ENCODE assay signal across 8 cellular contexts in genomic region chr14:99605299-99605961, GRCh38. TPM values are rescaled to one million over a fixed set of nuclear protein-coding genes. Genes with fewer than 3 reads are reported as not detected.
DNase-seq lines count a peak whose midpoint lies in the region; ATAC-seq, FAIRE-seq and TF ChIP-seq lines count a peak whose summit lies in the region.

No MANE protein-coding gene starts in this region.

- H3K4me3 ChIP-seq in A549 (peak overlapping the region; percentile 81), left ventricle myocardium inferior (peak overlapping the region; percentile 88), aorta (ENCODE audit: low read length in 2 of 2) (peak overlapping the region; percentile 74)

- no peak for TF ChIP-seq POLR2A in A549 (IDR thresholded peaks at IDR 0.05; ENCODE audit: low read length)

- TF ChIP-seq CTCF in A549 (IDR thresholded peaks at IDR 0.05) (no peak), left ventricle myocardium inferior (IDR thresholded peaks at IDR 0.05; ENCODE audit: borderline replicate concordance) (peak; percentile 6)

- CTCF ChIA-PET in A549 (lab: Yijun Ruan, JAX) = interaction anchor here (0.5 to 11.6 kb wide), 18 partner anchors 8 to 281 kb away, joined by 3 to 96 read pairs (median 4); no protein-coding TSS in a partner anchor

- H3K4me1 ChIP-seq in A549 (peaks cover 38% of the 10 kb centered on the region), left ventricle myocardium inferior (peaks cover 50% of the 10 kb centered on the region), aorta (ENCODE audit: control insufficient read depth in 1 of 2, insufficient read depth in 2 of 2, low read length in 2 of 2) (no peaks in the 10 kb centered on the region)

- no peaks in the 10 kb centered on the region for H3K36me3 ChIP-seq in left ventricle myocardium inferior
- H3K36me3 ChIP-seq in aorta (ENCODE audit: control insufficient read depth in 1 of 2, insufficient read depth in 2 of 2, low read length in 1 of 2) = no peaks in the 10 kb centered on the region

- WGBS in A549 (ENCODE audit: missing lambda C conversion rate) = 5% methylated on average over 21 of the region's 38 CpGs
- 4 to 7% methylated on average over 27 to 38 of the region's 38 CpGs for WGBS in aorta, 2 donors

- H3K27ac ChIP-seq in A549 (peak overlapping the region; percentile 87 to 99), left ventricle myocardium inferior (replicated peaks) (peak overlapping the region; percentile 93), aorta (ENCODE audit: low read depth in 1 of 2, low read length in 2 of 2) (no peak overlapping the region)

- ATAC-seq in A549 (peak; percentile 17 to 48; a peak in 4 of 6 replicates), aorta (ENCODE audit: low FRiP score) (peak; percentile 37)

- TF ChIP-seq RAD21 in A549 (conservative IDR thresholded peaks at IDR 0.05 in 1 of 2, IDR thresholded peaks at IDR 0.05 in 1 of 2) = no peak

- FAIRE-seq in A549 (lab: Jason Lieb, UNC) = no peak

- intact Hi-C loops in left ventricle myocardium inferior (cut with micrococcal nuclease) (no loop called here), aorta (cut with DNase I) (loop anchor here (5.0 to 10.0 kb wide), 3 partner anchors 38 to 571 kb away; partner anchors contain the start of genes CCNK (in 1 of the 2) and SETD3 (in 1 of the 2))

- TF ChIP-seq EP300 in A549 (IDR thresholded peaks at IDR 0.05) = no peak

- H3K27me3 ChIP-seq in left ventricle myocardium inferior (ENCODE audit: low read depth) = no peaks in the 10 kb centered on the region
- no peaks in the 10 kb centered on the region for H3K27me3 ChIP-seq in aorta (ENCODE audit: control insufficient read depth in 1 of 2, insufficient read depth in 2 of 2, low read length in 1 of 2)

- POLR2A ChIA-PET in A549 (lab: Yijun Ruan, JAX) = interaction anchor here (1.4 to 3.7 kb wide), 3 partner anchors 25 to 124 kb away, joined by 6 to 25 read pairs (median 10); partner anchors contain the start of genes CCNK and SETD3

- H3K9me3 ChIP-seq in A549 (no peaks in the 10 kb centered on the region), left ventricle myocardium inferior (replicated peaks) (no peaks in the 10 kb centered on the region), aorta (ENCODE audit: control insufficient read depth, low read length) (no peaks in the 10 kb centered on the region)

- DNase-seq in A549 (ENCODE audit: low read depth in 1 of 2, low spot score in 1 of 2) = peak; percentile 51 to 64
- peak; percentile 55 for DNase-seq in GM19240 (ENCODE audit: insufficient read length, low spot score)
- peak; percentile 57 for DNase-seq in NCI-H1092 (lab: John Stamatoyannopoulos, UW)
- DNase-seq in T follicular helper cell (ENCODE audit: low read depth) = peak; percentile 74
- peak; percentile 44 for DNase-seq in activated naive CD8-positive, alpha-beta T cell treated with anti-CD3 and anti-CD28 coated beads, Interleukin-2, amount 50 U/mL, for 16 hours (ENCODE audit: low read depth, low spot score)
- DNase-seq in left ventricle myocardium inferior = peak; percentile 59
- peak; percentile 91 for DNase-seq in retina
- DNase-seq in aorta = peak; percentile 64 to 86

- H3K4me2 ChIP-seq in A549 = peak overlapping the region; percentile 82

TF ChIP-seq in A549, 52 proteins besides CTCF, POLR2A, EP300 and RAD21:
- TF ChIP-seq FOXS1 (CRISPR knock-in tag; IDR thresholded peaks at IDR 0.05) (no peak), MAX (IDR thresholded peaks at IDR 0.05) (peak; percentile 53), MAZ (IDR thresholded peaks at IDR 0.05; ENCODE audit: borderline replicate concordance, low read depth, low read length) (0 out of 2 replicates have a peak, but pooled peaks have one; percentile 6), ELK1 (IDR thresholded peaks at IDR 0.05; ENCODE audit: low read depth, low read length) (no peak), HEYL (CRISPR knock-in tag; IDR thresholded peaks at IDR 0.05) (no peak), EHF (CRISPR knock-in tag; IDR thresholded peaks at IDR 0.05) (no peak), JUN (IDR thresholded peaks at IDR 0.05) (no peak), ZSCAN20 (CRISPR knock-in tag; IDR thresholded peaks at IDR 0.05) (no peak), KDM5A (IDR thresholded peaks at IDR 0.05) (no peak), E2F6 (IDR thresholded peaks at IDR 0.05; ENCODE audit: borderline replicate concordance, low read depth) (0 out of 2 replicates have a peak, but pooled peaks have one; percentile 52), RNF2 (IDR thresholded peaks at IDR 0.05; ENCODE audit: borderline replicate concordance, low read depth) (no peak), HOXB5 (CRISPR knock-in tag; IDR thresholded peaks at IDR 0.05) (no peak), TFCP2L1 (CRISPR knock-in tag; IDR thresholded peaks at IDR 0.05) (no peak), RCOR1 (IDR thresholded peaks at IDR 0.05; ENCODE audit: low read depth, low read length) (no peak)
TF ChIP-seq in A549: peak in this region for 3.

RNA-seq across cellular contexts. Expression of gene CCDC85C, which starts 1.4 kb away (rescaled TPM):
- polyA plus RNA-seq in A549 (2011; rRNA removed) (10.5 and 11.4 TPM in 2 replicates), A549 (2017; fragmentation: RNase III; extraction: RNeasy Plus Mini Kit Qiagen cat#74134 plus additional on column Dnase treatment) (29.0 to 38.0 TPM (median 31.4 TPM) in 3 replicates), aorta (1 to 10 TPM; 1.2 to 8.1 TPM)
- 21.9 and 32.2 TPM in 2 replicates for polyA plus RNA-seq in A549 (2012; cell fraction: cytosol; rRNA removed)
- polyA plus RNA-seq in A549 (2012; cell fraction: nucleus; rRNA removed) = 39.4 and 46.8 TPM in 2 replicates
- 15.0 and 21.7 TPM in 2 replicates for polyA minus RNA-seq in A549 (2011; rRNA and poly(A)+ RNA removed)
- total RNA-seq in left ventricle myocardium inferior (41.0 TPM), aorta (1 to 10 TPM; 6.4 to 7.6 TPM)

RNA-seq across cellular contexts. Expression of gene HHIPL1, which starts 39.5 kb away (rescaled TPM):
- polyA plus RNA-seq in A549 (2011; rRNA removed) = 0.19 and 0.21 TPM in 2 replicates
- 0.26 and 0.38 TPM in 2 replicates for polyA plus RNA-seq in A549 (2012; cell fraction: cytosol; rRNA removed)
- polyA plus RNA-seq in A549 (2012; cell fraction: nucleus; rRNA removed) = 0.52 and 0.58 TPM in 2 replicates
- 0.20 to 0.29 TPM (median 0.23 TPM) in 3 replicates for polyA plus RNA-seq in A549 (2017; fragmentation: RNase III; extraction: RNeasy Plus Mini Kit Qiagen cat#74134 plus additional on column Dnase treatment)
- 0.29 and 0.58 TPM in 2 replicates for polyA minus RNA-seq in A549 (2011; rRNA and poly(A)+ RNA removed)
- total RNA-seq in left ventricle myocardium inferior = 1.2 TPM
- 1 to 10 TPM; 2.5 to 7.7 TPM for total RNA-seq in aorta
- polyA plus RNA-seq in aorta = under 1 TPM; 0.51 to 0.63 TPM

Comparison
In these comparisons a context has a peak if more than half of its experiments do, and no peak if none do; other contexts are left out.
1. H3K27ac ChIP-seq: peak in A549 (2 of 2) and left ventricle myocardium inferior (single experiment); none in aorta (0 of 2).
2. Peak in every context shown above with its lines, with median percentiles within 50 percentile points of each other: DNase-seq and H3K4me3 ChIP-seq.